In the genomic region with DNA sequence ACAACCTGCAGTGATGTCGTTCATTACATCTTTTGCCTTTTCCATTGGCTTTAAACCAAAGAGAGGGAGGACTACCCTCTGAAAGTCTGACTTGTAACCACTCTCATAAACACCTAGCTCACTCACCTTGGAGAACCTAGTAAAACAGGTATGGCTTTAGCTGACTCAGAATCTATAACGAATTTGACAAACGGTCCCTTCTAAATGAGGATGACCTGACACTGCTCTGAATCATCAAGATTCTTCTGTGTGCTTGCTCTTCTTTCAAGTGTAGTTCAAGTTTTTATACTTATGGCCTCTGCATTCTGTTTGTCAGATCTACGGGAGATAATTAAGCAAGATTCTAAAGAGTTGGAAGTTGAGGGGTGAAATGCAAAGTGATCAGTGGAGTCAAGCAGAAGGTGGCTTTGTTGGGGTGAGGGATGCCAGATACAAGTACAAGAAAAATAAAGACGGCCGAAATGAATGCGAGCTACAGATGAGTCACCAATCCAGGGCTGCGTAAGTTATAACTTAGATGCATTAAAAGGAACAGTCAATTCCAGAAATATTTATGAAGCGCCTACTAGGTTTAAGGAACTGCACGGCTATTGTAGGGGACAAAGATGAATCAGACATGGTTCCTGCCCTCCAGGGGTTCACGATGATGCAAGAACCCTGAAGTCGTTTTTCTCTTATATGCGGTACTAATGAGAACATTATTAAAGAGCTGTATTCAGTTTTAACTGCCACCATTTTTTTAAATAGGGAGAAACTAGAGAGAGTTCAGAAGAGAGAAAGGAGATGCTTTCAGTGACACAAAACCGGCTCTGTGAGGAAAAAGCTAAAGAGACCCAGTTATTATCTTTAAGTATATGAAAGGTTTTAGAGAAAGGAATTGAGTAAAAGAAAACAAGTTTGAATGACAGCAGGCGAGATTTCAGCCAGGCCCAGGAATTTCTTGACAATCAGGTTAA, we compare ENCODE assay signal across 1 cellular context.
TF ChIP-seq lines count a peak whose summit lies in the region.

No MANE protein-coding gene starts in this region.

TF ChIP-seq in K562, 482 proteins besides CTCF, POLR2A, EP300 and RAD21:
- no peak for TF ChIP-seq GTF2B (IDR thresholded peaks at IDR 0.05; ENCODE audit: extremely low read depth, insufficient read length)
- TF ChIP-seq, protein P1, sequence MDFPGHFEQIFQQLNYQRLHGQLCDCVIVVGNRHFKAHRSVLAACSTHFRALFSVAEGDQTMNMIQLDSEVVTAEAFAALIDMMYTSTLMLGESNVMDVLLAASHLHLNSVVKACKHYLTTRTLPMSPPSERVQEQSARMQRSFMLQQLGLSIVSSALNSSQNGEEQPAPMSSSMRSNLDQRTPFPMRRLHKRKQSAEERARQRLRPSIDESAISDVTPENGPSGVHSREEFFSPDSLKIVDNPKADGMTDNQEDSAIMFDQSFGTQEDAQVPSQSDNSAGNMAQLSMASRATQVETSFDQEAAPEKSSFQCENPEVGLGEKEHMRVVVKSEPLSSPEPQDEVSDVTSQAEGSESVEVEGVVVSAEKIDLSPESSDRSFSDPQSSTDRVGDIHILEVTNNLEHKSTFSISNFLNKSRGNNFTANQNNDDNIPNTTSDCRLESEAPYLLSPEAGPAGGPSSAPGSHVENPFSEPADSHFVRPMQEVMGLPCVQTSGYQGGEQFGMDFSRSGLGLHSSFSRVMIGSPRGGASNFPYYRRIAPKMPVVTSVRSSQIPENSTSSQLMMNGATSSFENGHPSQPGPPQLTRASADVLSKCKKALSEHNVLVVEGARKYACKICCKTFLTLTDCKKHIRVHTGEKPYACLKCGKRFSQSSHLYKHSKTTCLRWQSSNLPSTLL (IDR thresholded peaks at IDR 0.05) = no peak
- no peak for TF ChIP-seq KDM2B (CRISPR knock-in tag; IDR thresholded peaks at IDR 0.05)
- TF ChIP-seq CREM (IDR thresholded peaks at IDR 0.05; ENCODE audit: low read depth) = no peak
- TF ChIP-seq ATF3 (IDR thresholded peaks at IDR 0.05) = peak; percentile 72
- TF ChIP-seq ATF3 (CRISPR knock-in tag; conservative IDR thresholded peaks at IDR 0.05) = no peak
- TF ChIP-seq ZNF316 (IDR thresholded peaks at IDR 0.05) = 0 out of 2 replicates have a peak, but pooled peaks have one; percentile 3
- TF ChIP-seq ZKSCAN8 (CRISPR knock-in tag; IDR thresholded peaks at IDR 0.05) = no peak
- no peak; the same call in 1 of the 2 replicates for TF ChIP-seq CEBPG (CRISPR knock-in tag; IDR thresholded peaks at IDR 0.05)
- 0 out of 4 replicates have a peak, but pooled peaks of 1 of the 2 experiments have one; percentile 3 for TF ChIP-seq CEBPG (tag; conservative IDR thresholded peaks at IDR 0.05 in 1 of 2, IDR thresholded peaks at IDR 0.05 in 1 of 2)
- no peak for TF ChIP-seq ELF1 (tag; IDR thresholded peaks at IDR 0.05)
- no peak for TF ChIP-seq CREB1 (IDR thresholded peaks at IDR 0.05)
- no peak for TF ChIP-seq CREB1 (CRISPR knock-in tag; IDR thresholded peaks at IDR 0.05)
- no peak for TF ChIP-seq TOE1 (IDR thresholded peaks at IDR 0.05; ENCODE audit: borderline replicate concordance)
- no peak for TF ChIP-seq TOE1 (CRISPR knock-in tag; IDR thresholded peaks at IDR 0.05; ENCODE audit: borderline replicate concordance, low read depth)
